ENCODE assay signal across 29 cellular contexts in genomic region chr11:16393335-16393734, GRCh38. TPM values are rescaled to one million over a fixed set of nuclear protein-coding genes. Genes with fewer than 3 reads are reported as not detected.
"Had no signal": no experiment of that assay in that cellular context is flagged by ENCODE, and none has a peak within 500 bp of the region (broad histone marks: within the 10 kb centered on the region; RNA-seq: fewer than 3 reads in every experiment).

No MANE protein-coding gene starts in this region.

- H3K4me1 ChIP-seq: ascending aorta, breast epithelium, colonic mucosa, esophagus muscularis mucosa had no signal

- H3K27ac ChIP-seq: ascending aorta, breast epithelium, cardiac muscle cell, colonic mucosa, esophagus muscularis mucosa, heart left ventricle, VCaP had no signal

- H3K9me3 ChIP-seq: ascending aorta, breast epithelium, colonic mucosa, esophagus muscularis mucosa, gastrocnemius medialis, heart left ventricle had no signal

- DNase-seq: activated CD4-positive, alpha-beta memory T cell treated with anti-CD3 and anti-CD28 coated beads, Interleukin-2, amount 10 ng/mL, durations not matched to agents 7 days and 5 days; activated CD4-positive, alpha-beta T cell treated with anti-CD3 and anti-CD28 coated beads for 1 hour; activated CD4-positive, alpha-beta T cell treated with anti-CD3 and anti-CD28 coated beads for 4 hours; activated CD4-positive, alpha-beta T cell treated with anti-CD3 and anti-CD28 coated beads, Interleukin-2, amount 10 ng/mL, durations not matched to agents 7 days and 5 days; activated CD4-positive, alpha-beta T cell treated with anti-CD3 and anti-CD28 coated beads, Interleukin-2, amount 50 U/mL, for 4 hours; activated CD8-positive, alpha-beta memory T cell treated with anti-CD3 and anti-CD28 coated beads, Interleukin-2, amount 50 U/mL, for 48 hours; activated gamma-delta T cell; activated naive CD4-positive, alpha-beta T cell; activated naive CD4-positive, alpha-beta T cell treated with anti-CD3 and anti-CD28 coated beads, Interleukin-2, amount 10 ng/mL, durations not matched to agents 7 days and 5 days; activated naive CD8-positive, alpha-beta T cell treated with anti-CD3 and anti-CD28 coated beads, Interleukin-2, amount 10 ng/mL, durations not matched to agents 7 days and 5 days; activated T-cell treated with anti-CD3 and anti-CD28 coated beads for 4 hours; activated T-cell treated with anti-CD3 and anti-CD28 coated beads, Interleukin-2, amount 50 U/mL, for 24 hours; activated T-cell treated with anti-CD3 and anti-CD28 coated beads, Interleukin-2, amount 50 U/mL, for 72 hours; central memory CD4-positive, alpha-beta T cell; cerebellar nuclear complex; colonic mucosa; effector CD8-positive, alpha-beta T cell; endodermal cell; foreskin keratinocyte; gastrocnemius medialis; glutamatergic neuron; heart left ventricle; T-helper 2 cell had no signal

- H3K36me3 ChIP-seq: ascending aorta, breast epithelium, cardiac muscle cell, colonic mucosa, esophagus muscularis mucosa, gastrocnemius medialis, heart left ventricle had no signal

- H3K27me3 ChIP-seq: ascending aorta, breast epithelium, colonic mucosa, esophagus muscularis mucosa, foreskin keratinocyte, gastrocnemius medialis, heart left ventricle had no signal

- H3K4me3 ChIP-seq: ascending aorta, breast epithelium, cardiac muscle cell, colonic mucosa, esophagus muscularis mucosa, gastrocnemius medialis, heart left ventricle had no signal

RNA-seq across cellular contexts. Expression of gene SOX6, which starts 37.0 kb away (rescaled TPM):
- total RNA-seq: activated CD4-positive, alpha-beta memory T cell treated with anti-CD3 and anti-CD28 coated beads, Interleukin-2, amount 10 ng/mL, durations not matched to agents 7 days and 5 days; activated CD4-positive, alpha-beta T cell treated with anti-CD3 and anti-CD28 coated beads, Interleukin-2, amount 10 ng/mL, durations not matched to agents 7 days and 5 days; activated naive CD4-positive, alpha-beta T cell treated with anti-CD3 and anti-CD28 coated beads, Interleukin-2, amount 50 U/mL, for 72 hours; activated naive CD8-positive, alpha-beta T cell treated with anti-CD3 and anti-CD28 coated beads, Interleukin-2, amount 10 ng/mL, durations not matched to agents 7 days and 5 days had no signal
